Comparison of ENCODE assay signal across 1 cellular context in the genomic region with DNA sequence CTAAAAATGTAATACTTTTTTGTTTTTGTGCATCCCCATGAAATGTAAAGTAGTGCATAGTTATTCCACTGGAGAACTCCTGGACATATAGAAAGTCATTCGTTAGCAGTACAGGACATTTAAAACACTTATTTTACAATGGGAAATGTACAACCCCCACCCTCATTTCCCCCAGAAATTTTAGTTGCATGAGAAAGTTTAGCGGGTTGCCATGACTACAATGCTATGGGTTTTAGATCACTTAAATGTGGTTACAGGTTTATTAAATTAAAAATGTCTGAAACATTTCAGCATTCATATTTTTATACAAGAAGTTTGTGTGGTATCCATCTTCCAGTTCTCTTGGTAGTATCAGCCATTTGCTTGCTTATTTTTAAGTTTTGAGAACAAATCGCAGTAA.
TF ChIP-seq lines count a peak whose summit lies in the region.

No MANE protein-coding gene starts in this region.

TF ChIP-seq in GM23338, 12 proteins besides CTCF, POLR2A, EP300 and RAD21:
- TF ChIP-seq EZH2 (IDR thresholded peaks at IDR 0.05; ENCODE audit: low read depth, unreplicated experiment) (no peak), ZNF114 (CRISPR knock-in tag; IDR thresholded peaks at IDR 0.05) (no peak), STAT1 (IDR thresholded peaks at IDR 0.05; ENCODE audit: unreplicated experiment) (no peak), EZH2phosphoT487 (IDR thresholded peaks at IDR 0.05; ENCODE audit: unreplicated experiment) (no peak), POLR2AphosphoS5 (IDR thresholded peaks at IDR 0.05; ENCODE audit: low read depth) (no peak), JUNB (IDR thresholded peaks at IDR 0.05; ENCODE audit: unreplicated experiment) (no peak), NANOG (IDR thresholded peaks at IDR 0.05; ENCODE audit: borderline replicate concordance) (no peak), CREB1 (CRISPR knock-in tag; IDR thresholded peaks at IDR 0.05; ENCODE audit: low read depth) (no peak), ZNF331 (CRISPR knock-in tag; IDR thresholded peaks at IDR 0.05; ENCODE audit: low read depth) (no peak)
- TF ChIP-seq, protein P1, sequence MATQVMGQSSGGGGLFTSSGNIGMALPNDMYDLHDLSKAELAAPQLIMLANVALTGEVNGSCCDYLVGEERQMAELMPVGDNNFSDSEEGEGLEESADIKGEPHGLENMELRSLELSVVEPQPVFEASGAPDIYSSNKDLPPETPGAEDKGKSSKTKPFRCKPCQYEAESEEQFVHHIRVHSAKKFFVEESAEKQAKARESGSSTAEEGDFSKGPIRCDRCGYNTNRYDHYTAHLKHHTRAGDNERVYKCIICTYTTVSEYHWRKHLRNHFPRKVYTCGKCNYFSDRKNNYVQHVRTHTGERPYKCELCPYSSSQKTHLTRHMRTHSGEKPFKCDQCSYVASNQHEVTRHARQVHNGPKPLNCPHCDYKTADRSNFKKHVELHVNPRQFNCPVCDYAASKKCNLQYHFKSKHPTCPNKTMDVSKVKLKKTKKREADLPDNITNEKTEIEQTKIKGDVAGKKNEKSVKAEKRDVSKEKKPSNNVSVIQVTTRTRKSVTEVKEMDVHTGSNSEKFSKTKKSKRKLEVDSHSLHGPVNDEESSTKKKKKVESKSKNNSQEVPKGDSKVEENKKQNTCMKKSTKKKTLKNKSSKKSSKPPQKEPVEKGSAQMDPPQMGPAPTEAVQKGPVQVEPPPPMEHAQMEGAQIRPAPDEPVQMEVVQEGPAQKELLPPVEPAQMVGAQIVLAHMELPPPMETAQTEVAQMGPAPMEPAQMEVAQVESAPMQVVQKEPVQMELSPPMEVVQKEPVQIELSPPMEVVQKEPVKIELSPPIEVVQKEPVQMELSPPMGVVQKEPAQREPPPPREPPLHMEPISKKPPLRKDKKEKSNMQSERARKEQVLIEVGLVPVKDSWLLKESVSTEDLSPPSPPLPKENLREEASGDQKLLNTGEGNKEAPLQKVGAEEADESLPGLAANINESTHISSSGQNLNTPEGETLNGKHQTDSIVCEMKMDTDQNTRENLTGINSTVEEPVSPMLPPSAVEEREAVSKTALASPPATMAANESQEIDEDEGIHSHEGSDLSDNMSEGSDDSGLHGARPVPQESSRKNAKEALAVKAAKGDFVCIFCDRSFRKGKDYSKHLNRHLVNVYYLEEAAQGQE (IDR thresholded peaks at IDR 0.05; ENCODE audit: unreplicated experiment): no peak
- TF ChIP-seq, protein P2, sequence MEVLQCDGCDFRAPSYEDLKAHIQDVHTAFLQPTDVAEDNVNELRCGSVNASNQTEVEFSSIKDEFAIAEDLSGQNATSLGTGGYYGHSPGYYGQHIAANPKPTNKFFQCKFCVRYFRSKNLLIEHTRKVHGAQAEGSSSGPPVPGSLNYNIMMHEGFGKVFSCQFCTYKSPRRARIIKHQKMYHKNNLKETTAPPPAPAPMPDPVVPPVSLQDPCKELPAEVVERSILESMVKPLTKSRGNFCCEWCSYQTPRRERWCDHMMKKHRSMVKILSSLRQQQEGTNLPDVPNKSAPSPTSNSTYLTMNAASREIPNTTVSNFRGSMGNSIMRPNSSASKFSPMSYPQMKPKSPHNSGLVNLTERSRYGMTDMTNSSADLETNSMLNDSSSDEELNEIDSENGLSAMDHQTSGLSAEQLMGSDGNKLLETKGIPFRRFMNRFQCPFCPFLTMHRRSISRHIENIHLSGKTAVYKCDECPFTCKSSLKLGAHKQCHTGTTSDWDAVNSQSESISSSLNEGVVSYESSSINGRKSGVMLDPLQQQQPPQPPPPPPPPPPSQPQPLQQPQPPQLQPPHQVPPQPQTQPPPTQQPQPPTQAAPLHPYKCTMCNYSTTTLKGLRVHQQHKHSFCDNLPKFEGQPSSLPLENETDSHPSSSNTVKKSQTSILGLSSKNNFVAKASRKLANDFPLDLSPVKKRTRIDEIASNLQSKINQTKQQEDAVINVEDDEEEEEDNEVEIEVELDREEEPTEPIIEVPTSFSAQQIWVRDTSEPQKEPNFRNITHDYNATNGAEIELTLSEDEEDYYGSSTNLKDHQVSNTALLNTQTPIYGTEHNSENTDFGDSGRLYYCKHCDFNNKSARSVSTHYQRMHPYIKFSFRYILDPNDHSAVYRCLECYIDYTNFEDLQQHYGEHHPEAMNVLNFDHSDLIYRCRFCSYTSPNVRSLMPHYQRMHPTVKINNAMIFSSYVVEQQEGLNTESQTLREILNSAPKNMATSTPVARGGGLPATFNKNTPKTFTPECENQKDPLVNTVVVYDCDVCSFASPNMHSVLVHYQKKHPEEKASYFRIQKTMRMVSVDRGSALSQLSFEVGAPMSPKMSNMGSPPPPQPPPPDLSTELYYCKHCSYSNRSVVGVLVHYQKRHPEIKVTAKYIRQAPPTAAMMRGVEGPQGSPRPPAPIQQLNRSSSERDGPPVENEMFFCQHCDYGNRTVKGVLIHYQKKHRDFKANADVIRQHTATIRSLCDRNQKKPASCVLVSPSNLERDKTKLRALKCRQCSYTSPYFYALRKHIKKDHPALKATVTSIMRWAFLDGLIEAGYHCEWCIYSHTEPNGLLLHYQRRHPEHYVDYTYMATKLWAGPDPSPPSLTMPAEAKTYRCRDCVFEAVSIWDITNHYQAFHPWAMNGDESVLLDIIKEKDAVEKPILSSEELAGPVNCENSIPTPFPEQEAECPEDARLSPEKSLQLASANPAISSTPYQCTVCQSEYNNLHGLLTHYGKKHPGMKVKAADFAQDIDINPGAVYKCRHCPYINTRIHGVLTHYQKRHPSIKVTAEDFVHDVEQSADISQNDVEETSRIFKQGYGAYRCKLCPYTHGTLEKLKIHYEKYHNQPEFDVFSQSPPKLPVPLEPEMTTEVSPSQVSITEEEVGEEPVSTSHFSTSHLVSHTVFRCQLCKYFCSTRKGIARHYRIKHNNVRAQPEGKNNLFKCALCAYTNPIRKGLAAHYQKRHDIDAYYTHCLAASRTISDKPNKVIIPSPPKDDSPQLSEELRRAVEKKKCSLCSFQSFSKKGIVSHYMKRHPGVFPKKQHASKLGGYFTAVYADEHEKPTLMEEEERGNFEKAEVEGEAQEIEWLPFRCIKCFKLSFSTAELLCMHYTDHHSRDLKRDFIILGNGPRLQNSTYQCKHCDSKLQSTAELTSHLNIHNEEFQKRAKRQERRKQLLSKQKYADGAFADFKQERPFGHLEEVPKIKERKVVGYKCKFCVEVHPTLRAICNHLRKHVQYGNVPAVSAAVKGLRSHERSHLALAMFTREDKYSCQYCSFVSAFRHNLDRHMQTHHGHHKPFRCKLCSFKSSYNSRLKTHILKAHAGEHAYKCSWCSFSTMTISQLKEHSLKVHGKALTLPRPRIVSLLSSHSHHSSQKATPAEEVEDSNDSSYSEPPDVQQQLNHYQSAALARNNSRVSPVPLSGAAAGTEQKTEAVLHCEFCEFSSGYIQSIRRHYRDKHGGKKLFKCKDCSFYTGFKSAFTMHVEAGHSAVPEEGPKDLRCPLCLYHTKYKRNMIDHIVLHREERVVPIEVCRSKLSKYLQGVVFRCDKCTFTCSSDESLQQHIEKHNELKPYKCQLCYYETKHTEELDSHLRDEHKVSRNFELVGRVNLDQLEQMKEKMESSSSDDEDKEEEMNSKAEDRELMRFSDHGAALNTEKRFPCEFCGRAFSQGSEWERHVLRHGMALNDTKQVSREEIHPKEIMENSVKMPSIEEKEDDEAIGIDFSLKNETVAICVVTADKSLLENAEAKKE (CRISPR knock-in tag; IDR thresholded peaks at IDR 0.05): no peak
- TF ChIP-seq, protein P3, sequence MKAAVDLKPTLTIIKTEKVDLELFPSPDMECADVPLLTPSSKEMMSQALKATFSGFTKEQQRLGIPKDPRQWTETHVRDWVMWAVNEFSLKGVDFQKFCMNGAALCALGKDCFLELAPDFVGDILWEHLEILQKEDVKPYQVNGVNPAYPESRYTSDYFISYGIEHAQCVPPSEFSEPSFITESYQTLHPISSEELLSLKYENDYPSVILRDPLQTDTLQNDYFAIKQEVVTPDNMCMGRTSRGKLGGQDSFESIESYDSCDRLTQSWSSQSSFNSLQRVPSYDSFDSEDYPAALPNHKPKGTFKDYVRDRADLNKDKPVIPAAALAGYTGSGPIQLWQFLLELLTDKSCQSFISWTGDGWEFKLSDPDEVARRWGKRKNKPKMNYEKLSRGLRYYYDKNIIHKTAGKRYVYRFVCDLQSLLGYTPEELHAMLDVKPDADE (IDR thresholded peaks at IDR 0.05): no peak
